In the genomic region with DNA sequence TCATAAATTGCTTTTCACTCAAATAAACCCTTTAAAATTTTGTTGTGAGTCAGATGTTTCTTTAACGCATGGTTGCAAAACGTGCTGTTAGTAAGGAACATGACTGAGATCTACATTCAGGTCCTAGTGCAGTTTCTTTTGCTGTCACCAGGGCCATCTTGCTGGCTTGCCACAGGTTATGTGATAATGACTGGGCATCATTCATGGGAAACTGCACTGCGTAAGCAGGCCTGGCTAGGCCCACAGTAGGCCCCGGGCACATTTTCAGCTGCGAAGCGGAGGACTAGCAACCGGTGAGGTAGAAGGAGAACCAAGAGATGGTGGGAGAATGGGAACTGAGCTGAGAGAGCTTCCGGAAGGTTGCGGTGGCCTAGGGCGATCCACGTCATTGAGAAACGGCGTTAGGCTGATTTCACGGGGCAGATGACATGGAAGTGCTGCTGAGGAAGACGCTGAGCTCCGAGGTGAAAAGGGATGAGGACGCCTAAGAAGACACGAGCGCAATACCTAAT, we compare ENCODE assay signal across 9 cellular contexts. TPM values are rescaled to one million over a fixed set of nuclear protein-coding genes. Genes with fewer than 3 reads are reported as not detected.
DNase-seq lines count a peak whose midpoint lies in the region; ATAC-seq and TF ChIP-seq lines count a peak whose summit lies in the region.
"Had no signal": no experiment of that assay in that cellular context is flagged by ENCODE, and none has a peak within 500 bp of the region (broad histone marks: within the 10 kb centered on the region; RNA-seq: fewer than 3 reads in every experiment).

No MANE protein-coding gene starts in this region.

- DNase-seq in HL-60 (ENCODE audit: low read depth in 1 of 2, low spot score in 1 of 2): peak; percentile 90
- DNase-seq in sigmoid colon: no peak
- DNase-seq in osteocyte (ENCODE audit: extremely low spot score, unreplicated experiment): no peak
- DNase-seq: heart right ventricle had no signal

- H3K27me3 Mint-ChIP-seq in nephron (ENCODE audit: low read depth) (peaks cover 21% of the 10 kb centered on the region), osteocyte (ENCODE audit: unreplicated experiment) (no peaks in the 10 kb centered on the region)

- H3K4me3 ChIP-seq in HL-60 (replicated peaks; ENCODE audit: insufficient read depth, low read length): no peak overlapping the region
- no peak overlapping the region for H3K4me3 ChIP-seq in sigmoid colon

- 58 to 92% (median 67%) methylated on average over 19 of the region's 19 CpGs for WGBS in adipose tissue, 3 donors
- WGBS in sigmoid colon, 2 donors: 89 to 92% methylated on average over 19 of the region's 19 CpGs

- TF ChIP-seq CTCF in GM12873 (IDR thresholded peaks at IDR 0.05; ENCODE audit: insufficient read depth, low read depth, low read length, missing control alignments) (peak; percentile 42), HL-60 (IDR thresholded peaks at IDR 0.05; ENCODE audit: insufficient read depth, low read length) (no peak), nephron (IDR thresholded peaks at IDR 0.05; ENCODE audit: unreplicated experiment in 3 of 3) (no peak), sigmoid colon (IDR thresholded peaks at IDR 0.05) (no peak), osteocyte (IDR thresholded peaks at IDR 0.05) (no peak)

- H3K9me3 Mint-ChIP-seq in nephron: no peaks in the 10 kb centered on the region
- no peaks in the 10 kb centered on the region for H3K9me3 Mint-ChIP-seq in osteocyte (ENCODE audit: unreplicated experiment)

- H3K4me1 Mint-ChIP-seq in nephron (no peaks in the 10 kb centered on the region), osteocyte (ENCODE audit: unreplicated experiment) (peaks cover 6% of the 10 kb centered on the region)

- H3K36me3 Mint-ChIP-seq in nephron (ENCODE audit: low read depth) (no peaks in the 10 kb centered on the region), osteocyte (ENCODE audit: unreplicated experiment) (no peaks in the 10 kb centered on the region)

- H3K27ac Mint-ChIP-seq in nephron: no peak overlapping the region
- H3K27ac Mint-ChIP-seq in osteocyte (ENCODE audit: unreplicated experiment): no peak overlapping the region

- H3K36me3 ChIP-seq in sigmoid colon: no peaks in the 10 kb centered on the region
- H3K36me3 ChIP-seq: heart right ventricle had no signal

- peak overlapping the region in 2 of 3 experiments; percentile 1 for H3K4me3 Mint-ChIP-seq in nephron
- H3K4me3 Mint-ChIP-seq in osteocyte (ENCODE audit: unreplicated experiment): no peak overlapping the region

- intact Hi-C loops in sigmoid colon (cut with DNase I): loop anchor here (5.0 kb wide), 1 partner anchor 80 kb away; no protein-coding TSS in a partner anchor

- no peak for TF ChIP-seq POLR2A in sigmoid colon (IDR thresholded peaks at IDR 0.05)

- H3K9me3 ChIP-seq in sigmoid colon: no peaks in the 10 kb centered on the region
- H3K9me3 ChIP-seq: heart right ventricle had no signal

- H3K27me3 ChIP-seq in HL-60 (ENCODE audit: insufficient read depth, poor library complexity, severe bottlenecking): no peaks in the 10 kb centered on the region
- peaks cover 11 to 60% (median 43%) of the 10 kb centered on the region in 3 donors for H3K27me3 ChIP-seq in sigmoid colon

- H3K4me1 ChIP-seq in sigmoid colon: peaks cover 0 to 26% (median 12%) of the 10 kb centered on the region in 4 donors

- no peak for ATAC-seq in HG03571 (IDR thresholded peaks at IDR 0.05; ENCODE audit: unreplicated experiment)
- no peak for ATAC-seq in GM18867 (IDR thresholded peaks at IDR 0.05; ENCODE audit: unreplicated experiment)

- H3K27ac ChIP-seq in HL-60 (replicated peaks): peak overlapping the region; percentile 92
- peak overlapping the region; percentile 17 for H3K27ac ChIP-seq in adipose tissue (ENCODE audit: low read depth, low read length)
- peak overlapping the region in 2 of 4 donors; percentile 15 to 20 for H3K27ac ChIP-seq in sigmoid colon

- no peak for TF ChIP-seq EP300 in sigmoid colon (IDR thresholded peaks at IDR 0.05)

RNA-seq across cellular contexts. Expression of a gene that starts 3.2 kb away (rescaled TPM):
- polyA plus RNA-seq in adipose tissue: under 1 TPM; 0.11 to 0.23 (median 0.21) TPM
- total RNA-seq in sigmoid colon: not detected
- polyA plus RNA-seq in sigmoid colon: 1 to 10 TPM in 1 of 3 donors, not detected in 2; 2.0 TPM
- total RNA-seq in osteocyte: 0.21 TPM in 1 of 2 replicates, not detected in the other

RNA-seq across cellular contexts. Expression of a gene that starts 12.7 kb away (rescaled TPM):
- polyA plus RNA-seq in adipose tissue (100 to 1,000 TPM in 1 of 3 donors, 10 to 100 TPM in 2; 49.1 to 162 (median 75.1) TPM), sigmoid colon (100 to 1,000 TPM in 1 of 3 donors, 10 to 100 TPM in 2; 17.4 to 169 (median 89.5) TPM)
- total RNA-seq in sigmoid colon (10 to 100 TPM; 20.0 to 44.3 (median 22.5) TPM), osteocyte (9.0 and 10.8 TPM in 2 replicates)

RNA-seq across cellular contexts. Expression of a gene that starts 17.1 kb away (rescaled TPM):
- polyA plus RNA-seq in adipose tissue (1 to 10 TPM; 2.2 to 8.8 (median 2.3) TPM), sigmoid colon (1 to 10 TPM; 3.9 to 5.4 (median 5.1) TPM)
- total RNA-seq in sigmoid colon (1 to 10 TPM in 3 of 4 donors, not detected in 1; 1.3 to 1.8 (median 1.4) TPM), osteocyte (2.8 TPM in 1 of 2 replicates, not detected in the other)

RNA-seq across cellular contexts. Expression of a gene that starts 20.2 kb away (rescaled TPM):
- polyA plus RNA-seq in adipose tissue (not detected), sigmoid colon (not detected)
- total RNA-seq in sigmoid colon (not detected), osteocyte (not detected in 2 replicates)
- polyA plus RNA-seq: heart right ventricle had no signal

RNA-seq across cellular contexts. Expression of a gene that starts 34.4 kb away (rescaled TPM):
- polyA plus RNA-seq in adipose tissue: 10 to 100 TPM; 23.6 to 35.0 (median 31.3) TPM
- 10 to 100 TPM; 30.7 to 54.0 (median 35.6) TPM for total RNA-seq in sigmoid colon
- polyA plus RNA-seq in sigmoid colon: 10 to 100 TPM; 20.3 to 45.3 (median 22.2) TPM
- total RNA-seq in osteocyte: 46.3 and 47.0 TPM in 2 replicates

Comparison
In these comparisons a context has a peak if more than half of its experiments do, and no peak if none do; other contexts are left out.
1. DNase-seq: peak in HL-60 (2 of 2); none in sigmoid colon (single experiment) and osteocyte (single experiment).